Comparison of ENCODE assay signal across 22 cellular contexts in genomic region chr12:43094886-43095285, GRCh38.
DNase-seq lines count a peak whose midpoint lies in the region; ATAC-seq, FAIRE-seq and TF ChIP-seq lines count a peak whose summit lies in the region.
"Had no signal": no experiment of that assay in that cellular context is flagged by ENCODE, and none has a peak within 500 bp of the region (broad histone marks: within the 10 kb centered on the region; RNA-seq: fewer than 3 reads in every experiment).

No MANE protein-coding gene starts in this region.

- H2BK5ac ChIP-seq in IMR-90 (ENCODE audit: low read depth, low read length, poor library complexity, severe bottlenecking): no peak overlapping the region
- no peak overlapping the region for H2BK5ac ChIP-seq in H1 (ENCODE audit: low read depth, low read length)

- H3K4ac ChIP-seq in IMR-90 (ENCODE audit: low read depth, low read length) (no peak overlapping the region), H1 (replicated peaks; ENCODE audit: insufficient read length, low read depth, low read length) (no peak overlapping the region)

- H4K5ac ChIP-seq in IMR-90 (ENCODE audit: low read depth, low read length) (no peak overlapping the region), H1 (ENCODE audit: insufficient read length, low read depth, low read length) (no peak overlapping the region)

- POLR2A ChIA-PET in IMR-90 (lab: Charles Lee; ENCODE audit: unreplicated experiment) (no interaction called here), H1 (lab: Charles Lee; ENCODE audit: partially characterized antibody) (no interaction called here)

- H3K4me3 ChIP-seq in IMR-90 (ENCODE audit: insufficient read depth, low read depth, low read length): no peak overlapping the region
- no peak overlapping the region for H3K4me3 ChIP-seq in SJSA1
- H3K4me3 ChIP-seq in H1 (ENCODE audit: extremely low read depth in 1 of 4, insufficient read depth in 2 of 4, low read depth in 3 of 4, low read length in 4 of 4): no peak overlapping the region
- H3K4me3 ChIP-seq: A549 had no signal

- H3K79me1 ChIP-seq in IMR-90 (ENCODE audit: low read depth in 1 of 2, low read length in 2 of 2) (no peaks in the 10 kb centered on the region), H1 (ENCODE audit: low read depth, low read length) (no peaks in the 10 kb centered on the region)

- H3K27me3 ChIP-seq in IMR-90 (ENCODE audit: control insufficient read depth, insufficient read depth, low read length): no peaks in the 10 kb centered on the region
- H3K27me3 ChIP-seq in SJSA1 (replicated peaks): peaks cover 90% of the 10 kb centered on the region
- no peaks in the 10 kb centered on the region for H3K27me3 ChIP-seq in H1 (replicated peaks in 1 of 4; ENCODE audit: control insufficient read depth in 3 of 4, extremely low read depth in 1 of 4, insufficient read depth in 3 of 4, low read length in 3 of 4)

- no peak overlapping the region for H4K8ac ChIP-seq in IMR-90 (ENCODE audit: low read depth in 2 of 2, low read length in 2 of 2)
- no peak overlapping the region for H4K8ac ChIP-seq in H1 (ENCODE audit: extremely low read depth, insufficient read depth, low read length)

- intact Hi-C loops in IMR-90 (cut with micrococcal nuclease): no loop called here

- no peak overlapping the region for H2AK9ac ChIP-seq in IMR-90 (replicated peaks; ENCODE audit: low read depth, low read length, poor library complexity)

- H2AFZ ChIP-seq in IMR-90 (replicated peaks; ENCODE audit: low read length, poor library complexity) (no peak overlapping the region), H1 (ENCODE audit: low read length) (0 out of 2 replicates have a peak overlapping the region, but pooled peaks have one; percentile 2)

- no TSS peak for BruUV-seq in IMR-90 (replicated peaks; lab: Mats Ljungman, UMichigan)

- H2BK15ac ChIP-seq in IMR-90 (ENCODE audit: low read depth, low read length) (no peak overlapping the region), H1 (ENCODE audit: low read length) (no peak overlapping the region)

- TF ChIP-seq EP300 in H1 (IDR thresholded peaks at IDR 0.05; ENCODE audit: borderline replicate concordance in 1 of 2, low read depth in 2 of 2, low read length in 2 of 2): no peak

- H4K20me1 ChIP-seq in IMR-90 (ENCODE audit: insufficient read depth, low read length) (no peaks in the 10 kb centered on the region), H1 (replicated peaks in 1 of 2; ENCODE audit: control insufficient read depth in 1 of 2, insufficient read depth in 2 of 2, low read length in 2 of 2) (no peaks in the 10 kb centered on the region)

- peaks cover 21% of the 10 kb centered on the region for H3K4me1 Mint-ChIP-seq in chondrocyte (ENCODE audit: low read depth)
- H3K4me1 Mint-ChIP-seq: H9 had no signal

- no peaks in the 10 kb centered on the region for H3K27me3 Mint-ChIP-seq in chondrocyte (ENCODE audit: low read depth)
- H3K27me3 Mint-ChIP-seq: CD4-positive, alpha-beta T cell had no signal

- no CpG with 5 or more reads among the region's 1 CpG for WGBS in IMR-90 (ENCODE audit: extremely low coverage in 2 of 2, insufficient read length in 1 of 2), 2 experiments
- WGBS in H1 (ENCODE audit: extremely low coverage in 1 of 2, insufficient coverage in 1 of 2, insufficient read length in 1 of 2, insufficient replicate concordance in 2 of 2, low coverage in 1 of 2, low lambda C conversion rate in 2 of 2, missing lambda C conversion rate in 1 of 2), 2 experiments: 88% methylated on average over 1 of the region's 1 CpG; no CpG with 5 or more reads in 1 of the 2 experiments

- H3K4me1 ChIP-seq in IMR-90 (ENCODE audit: control insufficient read depth, insufficient read depth, low read length) (peaks cover 2% of the 10 kb centered on the region; the same call in 1 of the 2 replicates), SJSA1 (replicated peaks) (peaks cover 3% of the 10 kb centered on the region; the same call in 1 of the 2 replicates), H1 (replicated peaks in 1 of 4; ENCODE audit: control insufficient read depth in 3 of 4, insufficient read depth in 4 of 4, low read length in 3 of 4) (no peaks in the 10 kb centered on the region)
- H3K4me1 ChIP-seq: A549, Caco-2 had no signal

- no peak overlapping the region for H3K27ac Mint-ChIP-seq in chondrocyte (ENCODE audit: unreplicated experiment)
- H3K27ac Mint-ChIP-seq: CD4-positive, alpha-beta T cell; H9 had no signal

- no peak for FAIRE-seq in H1 (lab: Jason Lieb, UNC)
- FAIRE-seq: A549, D721Med, GM12892, GM18507 had no signal

- no peaks in the 10 kb centered on the region for H3K23me2 ChIP-seq in H1 (ENCODE audit: low read depth, low read length)

- H4K91ac ChIP-seq in IMR-90 (ENCODE audit: insufficient read depth, low read depth, low read length) (no peak overlapping the region), H1 (replicated peaks; ENCODE audit: insufficient read length, low read length) (no peak overlapping the region)

- ATAC-seq in IMR-90 (ENCODE audit: low read depth) (no peak), HG03439 (IDR thresholded peaks at IDR 0.05; ENCODE audit: unreplicated experiment) (no peak)
- ATAC-seq: A549 had no signal

- H3K9me1 ChIP-seq in IMR-90 (ENCODE audit: insufficient read depth, low read length): no peaks in the 10 kb centered on the region

- CTCF ChIA-PET in IMR-90 (lab: Yijun Ruan, JAX) (no interaction called here), H1 (lab: Charles Lee; ENCODE audit: partially characterized antibody) (interaction anchor here (0.8 kb wide), 1 partner anchor 131 kb away, joined by 3 read pairs; no protein-coding TSS in a partner anchor)

- dilution Hi-C loops in IMR-90 (cut with HindIII; ENCODE audit: low sequenced_read_pairs, unreplicated experiment): no loop called here

- no peak overlapping the region for H2BK20ac ChIP-seq in IMR-90 (ENCODE audit: low read depth, low read length)
- no peak overlapping the region for H2BK20ac ChIP-seq in H1 (ENCODE audit: low read length)

- H3K27ac ChIP-seq in IMR-90 (ENCODE audit: insufficient read depth, low read length) (no peak overlapping the region), SJSA1 (no peak overlapping the region), H1 (ENCODE audit: low read depth, low read length) (no peak overlapping the region)
- H3K27ac ChIP-seq: 22Rv1, A549, C4-2B had no signal

- TF ChIP-seq RAD21 in IMR-90 (IDR thresholded peaks at IDR 0.05; ENCODE audit: low read length): no peak
- no peak for TF ChIP-seq RAD21 in H1 (IDR thresholded peaks at IDR 0.05 in 1 of 2, conservative IDR thresholded peaks at IDR 0.05 in 1 of 2; ENCODE audit: low read depth in 2 of 2, low read length in 2 of 2)

- H3K79me2 ChIP-seq in H1 (ENCODE audit: control insufficient read depth in 1 of 2, insufficient read depth in 2 of 2, low read length in 2 of 2): no peaks in the 10 kb centered on the region

- H3K4me3 Mint-ChIP-seq in chondrocyte (ENCODE audit: unreplicated experiment): no peak overlapping the region
- H3K4me3 Mint-ChIP-seq: CD4-positive, alpha-beta T cell; H9 had no signal

- TF ChIP-seq POLR2A in IMR-90 (IDR thresholded peaks at IDR 0.05; ENCODE audit: low read depth, low read length): no peak
- no peak for TF ChIP-seq POLR2A in H1 (IDR thresholded peaks at IDR 0.05; ENCODE audit: control extremely low read depth in 1 of 2, low read depth in 2 of 2, low read length in 2 of 2)

- no peak for TF ChIP-seq CTCF in IMR-90 (conservative IDR thresholded peaks at IDR 0.05; ENCODE audit: low read depth, low read length)
- TF ChIP-seq CTCF in H1 (IDR thresholded peaks at IDR 0.05; ENCODE audit: control extremely low read depth in 1 of 3, insufficient read depth in 1 of 3, low read depth in 1 of 3, low read length in 3 of 3): no peak
- no peak for TF ChIP-seq CTCF in chondrocyte (IDR thresholded peaks at IDR 0.05)

- no peaks in the 10 kb centered on the region for H3K36me3 Mint-ChIP-seq in chondrocyte (ENCODE audit: low read depth)

- peaks cover 10% of the 10 kb centered on the region for H3K9me3 Mint-ChIP-seq in chondrocyte (ENCODE audit: low read depth)

- H3K56ac ChIP-seq in IMR-90 (ENCODE audit: extremely low read depth, insufficient read depth, low read length) (no peak overlapping the region), H1 (replicated peaks; ENCODE audit: insufficient read length, low read depth, low read length) (no peak overlapping the region)

- H3K4me2 ChIP-seq in IMR-90 (ENCODE audit: low read depth, low read length) (no peak overlapping the region), H1 (ENCODE audit: insufficient read depth in 1 of 2, low read depth in 2 of 2, low read length in 2 of 2) (no peak overlapping the region)
- H3K4me2 ChIP-seq: A549 had no signal

- H2AK5ac ChIP-seq in IMR-90 (ENCODE audit: low read depth, low read length) (no peak overlapping the region), H1 (ENCODE audit: low read depth, low read length) (no peak overlapping the region)

- no peak overlapping the region for H2BK120ac ChIP-seq in IMR-90 (ENCODE audit: low read depth, low read length)
- no peak overlapping the region for H2BK120ac ChIP-seq in H1 (replicated peaks; ENCODE audit: low read depth, low read length)

- no peak overlapping the region for H3K9ac ChIP-seq in IMR-90 (ENCODE audit: low read depth, low read length)
- no peak overlapping the region for H3K9ac ChIP-seq in H1 (replicated peaks in 1 of 4; ENCODE audit: extremely low read depth in 1 of 4, low read depth in 3 of 4, low read length in 3 of 4)

- DNase-seq in IMR-90 (peak; percentile 37), SJSA1 (ENCODE audit: low read depth in 1 of 2, low spot score in 2 of 2) (peak; percentile 73 to 83), H1 (ENCODE audit: low read depth in 1 of 2, low spot score in 2 of 2) (no peak), iris pigment epithelial cell (ENCODE audit: low read depth) (peak; percentile 4), NCI-H524 (lab: John Stamatoyannopoulos, UW) (no peak), NCI-H446 treated with DMSO at 0.1 percent for 48 hours (lab: John Stamatoyannopoulos, UW) (no peak), chondrocyte (ENCODE audit: low spot score) (no peak)
- DNase-seq: AML-193; Caco-2; CD4-positive, alpha-beta T cell; DMS153; DMS79; GDM1; GOT3; H9 had no signal

- H3K9me3 ChIP-seq in IMR-90 (ENCODE audit: control insufficient read depth, insufficient read depth, low read length): no peaks in the 10 kb centered on the region
- 0 out of 2 replicates have a peak, but pooled peaks cover 6% of the 10 kb centered on the region for H3K9me3 ChIP-seq in SJSA1 (replicated peaks)
- no peaks in the 10 kb centered on the region for H3K9me3 ChIP-seq in H1 (ENCODE audit: insufficient read depth in 2 of 2, low read depth in 1 of 2, low read length in 1 of 2)
- H3K9me3 ChIP-seq: A549, Caco-2 had no signal

- H3K36me3 ChIP-seq in IMR-90 (ENCODE audit: control insufficient read depth, insufficient read depth, low read length) (no peaks in the 10 kb centered on the region), SJSA1 (no peaks in the 10 kb centered on the region), H1 (ENCODE audit: control insufficient read depth in 2 of 4, insufficient read depth in 4 of 4, low read length in 3 of 4) (no peaks in the 10 kb centered on the region)

- no peak overlapping the region for H3K23ac ChIP-seq in IMR-90 (ENCODE audit: low read depth, low read length)
- H3K23ac ChIP-seq in H1 (ENCODE audit: insufficient read length): no peak overlapping the region

- H3K14ac ChIP-seq in IMR-90 (replicated peaks; ENCODE audit: low read depth, low read length): no peak overlapping the region
- no peak overlapping the region for H3K14ac ChIP-seq in H1 (ENCODE audit: insufficient read length)

- H2BK12ac ChIP-seq in H1 (ENCODE audit: low read depth, low read length): no peak overlapping the region

- in situ Hi-C loops in IMR-90 (cut with MboI; ENCODE audit: low sequenced_read_pairs): no loop called here

- H3K18ac ChIP-seq in IMR-90 (ENCODE audit: low read depth, low read length) (peak overlapping the region; percentile 55), H1 (ENCODE audit: extremely low read depth, low read length) (no peak overlapping the region)

Comparison
In these comparisons a context has a peak if more than half of its experiments do, and no peak if none do; other contexts are left out.
1. DNase-seq: peak in IMR-90 (single experiment), SJSA1 (2 of 2) and iris pigment epithelial cell (single experiment); none in H1 (0 of 2), NCI-H524 (0 of 2), NCI-H446 treated with DMSO at 0.1 percent for 48 hours (single experiment) and chondrocyte (single experiment).